Comparison of ENCODE assay signal across 8 cellular contexts in genomic region chr12:92142251-92142896, GRCh38. TPM values are rescaled to one million over a fixed set of nuclear protein-coding genes. Genes with fewer than 3 reads are reported as not detected.
DNase-seq lines count a peak whose midpoint lies in the region; ATAC-seq and TF ChIP-seq lines count a peak whose summit lies in the region.

No MANE protein-coding gene starts in this region.

- H3K4me1 Mint-ChIP-seq in activated naive CD4-positive, alpha-beta T cell treated with anti-CD3 and anti-CD28 coated beads for 36 hours (ENCODE audit: low read depth): peaks cover 14% of the 10 kb centered on the region
- H3K4me1 Mint-ChIP-seq in activated naive CD8-positive, alpha-beta T cell treated with anti-CD3 and anti-CD28 coated beads, Interleukin-2, amount 50 U/mL, for 24 hours: peaks cover 36% of the 10 kb centered on the region

- peaks cover 0 to 55% (median 24%) of the 10 kb centered on the region in 4 donors for H3K4me1 ChIP-seq in transverse colon

- H3K27me3 Mint-ChIP-seq in activated naive CD4-positive, alpha-beta T cell treated with anti-CD3 and anti-CD28 coated beads for 36 hours (ENCODE audit: low read depth): no peaks in the 10 kb centered on the region
- H3K27me3 Mint-ChIP-seq in activated naive CD8-positive, alpha-beta T cell treated with anti-CD3 and anti-CD28 coated beads, Interleukin-2, amount 50 U/mL, for 24 hours: peaks cover 1% of the 10 kb centered on the region

- TF ChIP-seq POLR2A in lower leg skin (IDR thresholded peaks at IDR 0.05) (no peak), transverse colon (IDR thresholded peaks at IDR 0.05) (no peak)

- intact Hi-C loops in activated naive CD4-positive, alpha-beta T cell treated with anti-CD3 and anti-CD28 coated beads for 36 hours (cut with micrococcal nuclease): no loop called here
- intact Hi-C loops in lower leg skin (cut with DNase I; ENCODE audit: low total_unique reads): loop anchor here (5.0 to 10.0 kb wide), 3 partner anchors 328 to 760 kb away; no protein-coding TSS in a partner anchor
- intact Hi-C loops in transverse colon (cut with DNase I; ENCODE audit: low total_unique reads): loop anchor here (2.0 to 10.0 kb wide), 3 partner anchors 102 to 330 kb away; no protein-coding TSS in a partner anchor

- no peak for TF ChIP-seq EP300 in transverse colon (IDR thresholded peaks at IDR 0.05; ENCODE audit: low read depth)

- no peaks in the 10 kb centered on the region for H3K9me3 Mint-ChIP-seq in activated naive CD4-positive, alpha-beta T cell treated with anti-CD3 and anti-CD28 coated beads for 36 hours
- no peaks in the 10 kb centered on the region for H3K9me3 Mint-ChIP-seq in activated naive CD8-positive, alpha-beta T cell treated with anti-CD3 and anti-CD28 coated beads, Interleukin-2, amount 50 U/mL, for 24 hours

- peaks cover 86% of the 10 kb centered on the region for H3K36me3 Mint-ChIP-seq in activated naive CD4-positive, alpha-beta T cell treated with anti-CD3 and anti-CD28 coated beads for 36 hours (ENCODE audit: low read depth)
- peaks cover 68% of the 10 kb centered on the region for H3K36me3 Mint-ChIP-seq in activated naive CD8-positive, alpha-beta T cell treated with anti-CD3 and anti-CD28 coated beads, Interleukin-2, amount 50 U/mL, for 24 hours (ENCODE audit: low read depth)

- no peak for ATAC-seq in activated naive CD8-positive, alpha-beta T cell treated with anti-CD3 and anti-CD28 coated beads, Interleukin-2, amount 50 U/mL, for 24 hours

- peaks cover 0 to 26% (median 4%) of the 10 kb centered on the region in 4 donors for H3K36me3 ChIP-seq in transverse colon

- H3K27ac ChIP-seq in transverse colon: peak overlapping the region; percentile 98 to 100 (median 99)

- H3K4me3 ChIP-seq in lower leg skin (ENCODE audit: low read depth, poor library complexity, severe bottlenecking) (peak overlapping the region; percentile 100), transverse colon (peak overlapping the region; percentile 74 to 98 (median 96))

- DNase-seq in activated naive CD4-positive, alpha-beta T cell treated with anti-CD3 and anti-CD28 coated beads for 36 hours: no peak
- DNase-seq in activated naive CD4-positive, alpha-beta T cell treated with anti-CD3 and anti-CD28 coated beads, Interleukin-2, amount 50 U/mL, for 16 hours: no peak
- no peak for DNase-seq in activated naive CD8-positive, alpha-beta T cell treated with anti-CD3 and anti-CD28 coated beads, Interleukin-2, amount 50 U/mL, for 24 hours
- DNase-seq in lower leg skin (ENCODE audit: low spot score in 2 of 2) (no peak), transverse colon (no peak), COLO829 (ENCODE audit: low spot score) (no peak), NCI-H2107 (lab: John Stamatoyannopoulos, UW) (no peak), AG20443 (ENCODE audit: low spot score) (no peak)

- H3K9me3 ChIP-seq in transverse colon: no peaks in the 10 kb centered on the region

- no peaks in the 10 kb centered on the region for H3K27me3 ChIP-seq in transverse colon

- peak overlapping the region; percentile 99 for H3K27ac Mint-ChIP-seq in activated naive CD4-positive, alpha-beta T cell treated with anti-CD3 and anti-CD28 coated beads for 36 hours
- H3K27ac Mint-ChIP-seq in activated naive CD8-positive, alpha-beta T cell treated with anti-CD3 and anti-CD28 coated beads, Interleukin-2, amount 50 U/mL, for 24 hours: peak overlapping the region; percentile 90

- in situ Hi-C loops in transverse colon (cut with MboI; ENCODE audit: low pct_ligation_motif_present in 1 of 4, low pct_unique_long_range_greater_than_20kb in 1 of 4, low sequenced_read_pairs in 3 of 4): loop anchor here (10.0 to 25.0 kb wide), 5 partner anchors 330 to 758 kb away; no protein-coding TSS in a partner anchor

- WGBS in lower leg skin, 2 donors: 14 to 18% methylated on average over 5 of the region's 5 CpGs
- 10% methylated on average over 5 of the region's 5 CpGs for WGBS in transverse colon (ENCODE audit: low coverage in 1 of 2), 2 donors

- TF ChIP-seq CTCF in lower leg skin (IDR thresholded peaks at IDR 0.05) (no peak), transverse colon (IDR thresholded peaks at IDR 0.05) (no peak)

- CTCF ChIA-PET in activated naive CD4-positive, alpha-beta T cell treated with anti-CD3 and anti-CD28 coated beads for 36 hours (lab: Charles Lee): interaction anchor here (0.7 kb wide), 1 partner anchor 260 kb away, joined by 3 read pairs; no protein-coding TSS in a partner anchor

- peak overlapping the region; percentile 100 for H3K4me3 Mint-ChIP-seq in activated naive CD4-positive, alpha-beta T cell treated with anti-CD3 and anti-CD28 coated beads for 36 hours
- H3K4me3 Mint-ChIP-seq in activated naive CD8-positive, alpha-beta T cell treated with anti-CD3 and anti-CD28 coated beads, Interleukin-2, amount 50 U/mL, for 24 hours: peak overlapping the region; percentile 99

RNA-seq across cellular contexts. Expression of gene BTG1, which starts 3.3 kb away (rescaled TPM):
- total RNA-seq in activated naive CD4-positive, alpha-beta T cell treated with anti-CD3 and anti-CD28 coated beads for 36 hours: 100 to 1,000 TPM; 218 to 223 TPM
- 100 to 1,000 TPM; 113 to 250 (median 182) TPM for total RNA-seq in lower leg skin
- 100 to 1,000 TPM in 1 of 4 donors, 10 to 100 TPM in 3; 28.3 to 111 (median 78.1) TPM for total RNA-seq in transverse colon
